In genomic region chr16:23833960-23834685, GRCh38 we compare ENCODE assay signal across 16 cellular contexts. TPM values are rescaled to one million over a fixed set of nuclear protein-coding genes. Genes with fewer than 3 reads are reported as not detected.
DNase-seq lines count a peak whose midpoint lies in the region; TF ChIP-seq lines count a peak whose summit lies in the region.
"Had no signal": no experiment of that assay in that cellular context is flagged by ENCODE, and none has a peak within 500 bp of the region (broad histone marks: within the 10 kb centered on the region; RNA-seq: fewer than 3 reads in every experiment).

No MANE protein-coding gene starts in this region.

- H3K36me3 Mint-ChIP-seq in activated CD4-positive, alpha-beta T cell treated with anti-CD3 and anti-CD28 coated beads, Interleukin-2, amount 10 ng/mL, durations not matched to agents 24 days and 14 days (ENCODE audit: low read depth), result peaks cover 11% of the 10 kb centered on the region
- H3K36me3 Mint-ChIP-seq in brain, result no peaks in the 10 kb centered on the region

- H3K36me3 ChIP-seq in BLaER1, result no peaks in the 10 kb centered on the region
- no peaks in the 10 kb centered on the region for H3K36me3 ChIP-seq in Peyer's patch
- H3K36me3 ChIP-seq: neutrophil had no signal

- H3K4me2 ChIP-seq in BLaER1, result peak overlapping the region; percentile 52

- H4K20me1 ChIP-seq in BLaER1, result peaks cover 20% of the 10 kb centered on the region

- TF ChIP-seq CTCF in brain (conservative IDR thresholded peaks at IDR 0.05) (no peak), Peyer's patch (IDR thresholded peaks at IDR 0.05) (no peak)

- peak; percentile 70 for DNase-seq in activated CD4-positive, alpha-beta T cell treated with anti-CD3 and anti-CD28 coated beads, Interleukin-2, amount 10 ng/mL, durations not matched to agents 24 days and 14 days
- DNase-seq in activated CD4-positive, alpha-beta T cell treated with anti-CD3 and anti-CD28 coated beads for 1 hour, result no peak
- DNase-seq in HT1080 (ENCODE audit: low read depth) (peak; percentile 6), KG1 (lab: John Stamatoyannopoulos, UW) (no peak), COLO829 (ENCODE audit: low spot score) (no peak), Peyer's patch (no peak)
- DNase-seq: activated CD4-positive, CD25-positive, alpha-beta regulatory T cell treated with anti-CD3 and anti-CD28 coated beads, Interleukin-2, amount 50 U/mL, for 72 hours; anterior cingulate cortex; effector memory CD8-positive, alpha-beta T cell; glutamatergic neuron; testis had no signal

- H3K27me3 Mint-ChIP-seq in activated CD4-positive, alpha-beta T cell treated with anti-CD3 and anti-CD28 coated beads, Interleukin-2, amount 10 ng/mL, durations not matched to agents 24 days and 14 days, result no peaks in the 10 kb centered on the region
- H3K27me3 Mint-ChIP-seq in brain, result peaks cover 51% of the 10 kb centered on the region
- H3K27me3 Mint-ChIP-seq: effector memory CD8-positive, alpha-beta T cell had no signal

- no peaks in the 10 kb centered on the region for H3K9me3 Mint-ChIP-seq in activated CD4-positive, alpha-beta T cell treated with anti-CD3 and anti-CD28 coated beads, Interleukin-2, amount 10 ng/mL, durations not matched to agents 24 days and 14 days
- peaks cover 15 to 23% (median 20%) of the 10 kb centered on the region in 5 experiments for H3K9me3 Mint-ChIP-seq in brain
- H3K9me3 Mint-ChIP-seq: effector memory CD8-positive, alpha-beta T cell had no signal

- H3K27me3 ChIP-seq in BLaER1 (peaks cover 43% of the 10 kb centered on the region), Peyer's patch (no peaks in the 10 kb centered on the region)
- H3K27me3 ChIP-seq: neutrophil, testis had no signal

- H3K9me3 ChIP-seq in BLaER1 (peaks cover 22% of the 10 kb centered on the region), Peyer's patch (no peaks in the 10 kb centered on the region)
- H3K9me3 ChIP-seq: neutrophil, testis had no signal

- H3K4me1 Mint-ChIP-seq in activated CD4-positive, alpha-beta T cell treated with anti-CD3 and anti-CD28 coated beads, Interleukin-2, amount 10 ng/mL, durations not matched to agents 24 days and 14 days, result peaks cover 46% of the 10 kb centered on the region
- H3K4me1 Mint-ChIP-seq in brain, result peaks cover 27% of the 10 kb centered on the region

- no peak for TF ChIP-seq POLR2A in Peyer's patch (IDR thresholded peaks at IDR 0.05)

- H3K27ac Mint-ChIP-seq in activated CD4-positive, alpha-beta T cell treated with anti-CD3 and anti-CD28 coated beads, Interleukin-2, amount 10 ng/mL, durations not matched to agents 24 days and 14 days, result peak overlapping the region; percentile 7
- no peak overlapping the region for H3K27ac Mint-ChIP-seq in brain
- H3K27ac Mint-ChIP-seq: CD14-positive monocyte had no signal

- H3K4me3 ChIP-seq in BLaER1 (no peak overlapping the region), Peyer's patch (no peak overlapping the region)
- H3K4me3 ChIP-seq: testis had no signal

- H3K4me1 ChIP-seq in BLaER1 (peaks cover 50% of the 10 kb centered on the region), Peyer's patch (peaks cover 0 to 18% (median 0%) of the 10 kb centered on the region in 4 donors)
- H3K4me1 ChIP-seq: testis had no signal

- H3K27ac ChIP-seq in BLaER1 (no peak overlapping the region), Peyer's patch (no peak overlapping the region)
- H3K27ac ChIP-seq: neutrophil, testis had no signal

- intact Hi-C loops in activated CD4-positive, alpha-beta T cell treated with anti-CD3 and anti-CD28 coated beads, Interleukin-2, amount 10 ng/mL, durations not matched to agents 24 days and 14 days (cut with micrococcal nuclease), result loop anchor here (2.0 kb wide), 1 partner anchor 177 kb away; no protein-coding TSS in a partner anchor

- peak overlapping the region; percentile 18 for H3K4me3 Mint-ChIP-seq in activated CD4-positive, alpha-beta T cell treated with anti-CD3 and anti-CD28 coated beads, Interleukin-2, amount 10 ng/mL, durations not matched to agents 24 days and 14 days
- H3K4me3 Mint-ChIP-seq in brain, result peak overlapping the region in 4 of 5 experiments; percentile 15 to 88 (median 68)

- H3K9ac ChIP-seq in BLaER1, result no peak overlapping the region

RNA-seq across cellular contexts. Expression of gene PRKCB, which starts 1.7 kb away (rescaled TPM):
- total RNA-seq in activated CD4-positive, alpha-beta T cell treated with anti-CD3 and anti-CD28 coated beads, Interleukin-2, amount 10 ng/mL, durations not matched to agents 24 days and 14 days, result 79.9 and 84.2 TPM in 2 replicates
- total RNA-seq in HT1080 (2014; rRNA removed; shearing (Covaris generic)), result not detected in 2 replicates
- polyA plus RNA-seq in HT1080 (2015; cell fraction: cytosol; rRNA removed), result not detected in 2 replicates
- polyA plus RNA-seq in HT1080 (2015; cell fraction: nucleus; rRNA removed), result not detected in 2 replicates
- polyA plus RNA-seq in brain (ENCODE audit: insufficient read depth, low read depth, low replicate concordance), result 15.8 TPM
- 10 to 100 TPM in 3 of 4 donors, 1 to 10 TPM in 1; 7.0 to 88.3 (median 15.9) TPM for total RNA-seq in Peyer's patch
- total RNA-seq: renal cortical epithelial cell had no signal

Comparison
In these comparisons a context has a peak if more than half of its experiments do, and no peak if none do; other contexts are left out.
1. DNase-seq: peak in activated CD4-positive, alpha-beta T cell treated with anti-CD3 and anti-CD28 coated beads, Interleukin-2, amount 10 ng/mL, durations not matched to agents 24 days and 14 days (single experiment) and HT1080 (single experiment); none in activated CD4-positive, alpha-beta T cell treated with anti-CD3 and anti-CD28 coated beads for 1 hour (single experiment), KG1 (single experiment), COLO829 (single experiment) and Peyer's patch (0 of 3).